Comparison of ENCODE assay signal across 19 cellular contexts in genomic region chr10:3790858-3791257, GRCh38. TPM values are rescaled to one million over a fixed set of nuclear protein-coding genes. Genes with fewer than 3 reads are reported as not detected.
DNase-seq lines count a peak whose midpoint lies in the region; ATAC-seq and TF ChIP-seq lines count a peak whose summit lies in the region.
"Had no signal": no experiment of that assay in that cellular context is flagged by ENCODE, and none has a peak within 500 bp of the region (broad histone marks: within the 10 kb centered on the region; RNA-seq: fewer than 3 reads in every experiment).

No MANE protein-coding gene starts in this region.

- no peak overlapping the region for H3K9ac ChIP-seq in colonic mucosa (ENCODE audit: low read depth in 2 of 2, low read length in 2 of 2)
- H3K9ac ChIP-seq: BLaER1 treated with 17β-estradiol and CSF1 and Interleukin-3, amounts not matched to agents 10 nM and 100 nM; GM23248 had no signal

- no peak overlapping the region for H3K4me3 Mint-ChIP-seq in activated naive CD4-positive, alpha-beta T cell treated with anti-CD3 and anti-CD28 coated beads, Interleukin-2, amount 10 ng/mL, durations not matched to agents 7 days and 5 days
- no peak overlapping the region for H3K4me3 Mint-ChIP-seq in stimulated activated memory B cell treated with anti-CD40 and anti-IgM and Interleukin-4, amounts not matched to agents 10 μg/mL and 1 μg/mL and 100 μg/mL, for 72 hours
- H3K4me3 Mint-ChIP-seq in immature natural killer cell, result no peak overlapping the region
- H3K4me3 Mint-ChIP-seq: B cell; CD8-positive, alpha-beta T cell; HFFc6 had no signal

- intact Hi-C loops in colonic mucosa (cut with DNase I), result no loop called here

- H3K27me3 Mint-ChIP-seq in activated naive CD4-positive, alpha-beta T cell treated with anti-CD3 and anti-CD28 coated beads, Interleukin-2, amount 10 ng/mL, durations not matched to agents 7 days and 5 days, result peaks cover 11% of the 10 kb centered on the region
- H3K27me3 Mint-ChIP-seq in stimulated activated memory B cell treated with anti-CD40 and anti-IgM and Interleukin-4, amounts not matched to agents 10 μg/mL and 1 μg/mL and 100 μg/mL, for 72 hours, result no peaks in the 10 kb centered on the region
- peaks cover 5 to 15% (median 8%) of the 10 kb centered on the region in 3 donors for H3K27me3 Mint-ChIP-seq in immature natural killer cell (ENCODE audit: low read depth in 3 of 3)
- H3K27me3 Mint-ChIP-seq: B cell had no signal

- peaks cover 18% of the 10 kb centered on the region for H3K36me3 Mint-ChIP-seq in activated naive CD4-positive, alpha-beta T cell treated with anti-CD3 and anti-CD28 coated beads, Interleukin-2, amount 10 ng/mL, durations not matched to agents 7 days and 5 days
- H3K36me3 Mint-ChIP-seq in stimulated activated memory B cell treated with anti-CD40 and anti-IgM and Interleukin-4, amounts not matched to agents 10 μg/mL and 1 μg/mL and 100 μg/mL, for 72 hours, result peaks cover 8% of the 10 kb centered on the region
- no peaks in the 10 kb centered on the region for H3K36me3 Mint-ChIP-seq in immature natural killer cell
- H3K36me3 Mint-ChIP-seq: CD8-positive, alpha-beta T cell had no signal

- no peak overlapping the region for H3K27ac Mint-ChIP-seq in activated naive CD4-positive, alpha-beta T cell treated with anti-CD3 and anti-CD28 coated beads, Interleukin-2, amount 10 ng/mL, durations not matched to agents 7 days and 5 days
- H3K27ac Mint-ChIP-seq in stimulated activated memory B cell treated with anti-CD40 and anti-IgM and Interleukin-4, amounts not matched to agents 10 μg/mL and 1 μg/mL and 100 μg/mL, for 72 hours, result peak overlapping the region; percentile 43
- no peak overlapping the region for H3K27ac Mint-ChIP-seq in immature natural killer cell
- H3K27ac Mint-ChIP-seq: HFFc6 had no signal

- H3K4me1 Mint-ChIP-seq in activated naive CD4-positive, alpha-beta T cell treated with anti-CD3 and anti-CD28 coated beads, Interleukin-2, amount 10 ng/mL, durations not matched to agents 7 days and 5 days, result peaks cover 13% of the 10 kb centered on the region
- H3K4me1 Mint-ChIP-seq in stimulated activated memory B cell treated with anti-CD40 and anti-IgM and Interleukin-4, amounts not matched to agents 10 μg/mL and 1 μg/mL and 100 μg/mL, for 72 hours, result peaks cover 32% of the 10 kb centered on the region
- H3K4me1 Mint-ChIP-seq in immature natural killer cell, result peaks cover 8 to 12% of the 10 kb centered on the region in 2 donors

- no peak overlapping the region for H3K4me3 ChIP-seq in colonic mucosa
- H3K4me3 ChIP-seq: BLaER1 treated with 17β-estradiol and CSF1 and Interleukin-3, amounts not matched to agents 10 nM and 100 nM; GM23248 had no signal

- no peak for ATAC-seq in stimulated activated memory B cell treated with anti-CD40 and anti-IgM and Interleukin-4, amounts not matched to agents 10 μg/mL and 1 μg/mL and 100 μg/mL, for 72 hours
- ATAC-seq: CD8-positive, alpha-beta T cell; HCT116 had no signal

- DNase-seq in activated naive CD4-positive, alpha-beta T cell treated with anti-CD3 and anti-CD28 coated beads, Interleukin-2, amount 10 ng/mL, durations not matched to agents 7 days and 5 days, result peak; percentile 3
- no peak for DNase-seq in activated naive CD4-positive, alpha-beta T cell treated with Interleukin-2 at 50 U/mL for 16 hours
- peak; percentile 9 for DNase-seq in colonic mucosa
- DNase-seq in islet precursor cell, result peak; percentile 31
- no peak for DNase-seq in immature natural killer cell
- no peak for DNase-seq in NCI-H2029 (lab: John Stamatoyannopoulos, UW)
- DNase-seq in stimulated activated CD4-positive, alpha-beta T cell treated with anti-CD3 and anti-CD28 coated beads, Interleukin-4, amount 100 ng/mL, for 4 hours, result no peak
- DNase-seq: 8988T; Calu3; CD8-positive, alpha-beta T cell; DMS 273 treated with DMSO at 0.1 percent for 48 hours; DMS53; GM23248; HFFc6; IMR-90 had no signal

- no peaks in the 10 kb centered on the region for H3K36me3 ChIP-seq in colonic mucosa
- H3K36me3 ChIP-seq: BLaER1 treated with 17β-estradiol and CSF1 and Interleukin-3, amounts not matched to agents 10 nM and 100 nM had no signal

- CTCF ChIA-PET in activated naive CD4-positive, alpha-beta T cell treated with anti-CD3 and anti-CD28 coated beads, Interleukin-2, amount 10 ng/mL, durations not matched to agents 7 days and 5 days (lab: Charles Lee), result no interaction called here

- no peaks in the 10 kb centered on the region for H3K9me3 ChIP-seq in colonic mucosa

- H3K4me1 ChIP-seq in colonic mucosa, result no peaks in the 10 kb centered on the region

- H3K27me3 ChIP-seq in colonic mucosa, result no peaks in the 10 kb centered on the region
- H3K27me3 ChIP-seq: BLaER1 treated with 17β-estradiol and CSF1 and Interleukin-3, amounts not matched to agents 10 nM and 100 nM had no signal

- H3K9me3 Mint-ChIP-seq in activated naive CD4-positive, alpha-beta T cell treated with anti-CD3 and anti-CD28 coated beads, Interleukin-2, amount 10 ng/mL, durations not matched to agents 7 days and 5 days, result peaks cover 21% of the 10 kb centered on the region
- H3K9me3 Mint-ChIP-seq in stimulated activated memory B cell treated with anti-CD40 and anti-IgM and Interleukin-4, amounts not matched to agents 10 μg/mL and 1 μg/mL and 100 μg/mL, for 72 hours, result peaks cover 12% of the 10 kb centered on the region
- peaks cover 0 to 3% (median 0%) of the 10 kb centered on the region in 6 donors for H3K9me3 Mint-ChIP-seq in immature natural killer cell

- TF ChIP-seq CTCF in colonic mucosa (IDR thresholded peaks at IDR 0.05), result no peak

- H3K27ac ChIP-seq in colonic mucosa, result no peak overlapping the region
- H3K27ac ChIP-seq: BLaER1 treated with 17β-estradiol and CSF1 and Interleukin-3, amounts not matched to agents 10 nM and 100 nM; GM23248 had no signal

RNA-seq across cellular contexts. Expression of gene KLF6, which starts 5.8 kb away (rescaled TPM):
- total RNA-seq in colonic mucosa, result 100 to 1,000 TPM; 106 to 299 TPM
- polyA plus RNA-seq in immature natural killer cell, result 100 to 1,000 TPM; 343 to 423 (median 353) TPM

Comparison
In these comparisons a context has a peak if more than half of its experiments do, and no peak if none do; other contexts are left out.
1. DNase-seq: peak in activated naive CD4-positive, alpha-beta T cell treated with anti-CD3 and anti-CD28 coated beads, Interleukin-2, amount 10 ng/mL, durations not matched to agents 7 days and 5 days (single experiment), colonic mucosa (single experiment) and islet precursor cell (single experiment); none in activated naive CD4-positive, alpha-beta T cell treated with Interleukin-2 at 50 U/mL for 16 hours (single experiment), immature natural killer cell (0 of 3), NCI-H2029 (single experiment) and stimulated activated CD4-positive, alpha-beta T cell treated with anti-CD3 and anti-CD28 coated beads, Interleukin-4, amount 100 ng/mL, for 4 hours (0 of 2).